ENCODE assay signal across 29 cellular contexts in genomic region chr9:32398207-32398606, GRCh38. TPM values are rescaled to one million over a fixed set of nuclear protein-coding genes. Genes with fewer than 3 reads are reported as not detected.
DNase-seq lines count a peak whose midpoint lies in the region; ATAC-seq and TF ChIP-seq lines count a peak whose summit lies in the region.
"Had no signal": no experiment of that assay in that cellular context is flagged by ENCODE, and none has a peak within 500 bp of the region (broad histone marks: within the 10 kb centered on the region; RNA-seq: fewer than 3 reads in every experiment).

No MANE protein-coding gene starts in this region.

- no peak overlapping the region for H3K4me3 Mint-ChIP-seq in activated naive CD8-positive, alpha-beta T cell treated with anti-CD3 and anti-CD28 coated beads, Interleukin-2, amount 50 U/mL, for 24 hours
- H3K4me3 Mint-ChIP-seq in activated naive CD8-positive, alpha-beta T cell treated with anti-CD3 and anti-CD28 coated beads for 36 hours = no peak overlapping the region
- H3K4me3 Mint-ChIP-seq in naive thymus-derived CD8-positive, alpha-beta T cell = no peak overlapping the region
- H3K4me3 Mint-ChIP-seq in glutamatergic neuron (ENCODE audit: unreplicated experiment) = no peak overlapping the region
- H3K4me3 Mint-ChIP-seq: CD8-positive, alpha-beta memory T cell; natural killer cell treated with Interleukin-12 subunit alpha and Interleukin-12 subunit beta and Interleukin-15 and Interleukin-18, amount 100 ng/mL, for 72 hours; T-helper 1 cell treated with Interleukin-12 subunit alpha and Interleukin-12 subunit beta and Interleukin-4 antibody, amounts not matched to agents 30 μg/mL and 1 μg/mL, for 36 hours had no signal

- no peak for DNase-seq in activated naive CD8-positive, alpha-beta T cell treated with anti-CD3 and anti-CD28 coated beads, Interleukin-2, amount 50 U/mL, for 24 hours
- DNase-seq in activated naive CD8-positive, alpha-beta T cell treated with anti-CD3 and anti-CD28 coated beads for 36 hours = no peak
- DNase-seq in brain microvascular endothelial cell = peak; percentile 59
- DNase-seq in iris pigment epithelial cell (ENCODE audit: low read depth) = peak; percentile 92
- DNase-seq in NCI-H1105 treated with DMSO at 0.1 percent for 48 hours (lab: John Stamatoyannopoulos, UW) = no peak
- DNase-seq in cerebellar cortex (ENCODE audit: low spot score) = no peak
- no peak for DNase-seq in naive thymus-derived CD8-positive, alpha-beta T cell
- DNase-seq in glutamatergic neuron = no peak
- DNase-seq: activated CD4-positive, alpha-beta T cell treated with anti-CD3 and anti-CD28 coated beads for 1 hour; activated naive CD4-positive, alpha-beta T cell; AML-193; amniotic stem cell; CD8-positive, alpha-beta memory T cell; DMS153; left lung; NCI-H1092; NCI-H1930; ovary; stimulated activated CD4-positive, alpha-beta T cell treated with anti-CD3 and anti-CD28 coated beads, Interleukin-4, amount 100 ng/mL, for 4 hours; stimulated activated naive CD4-positive, alpha-beta T cell treated with Interleukin-2 at 50 U/mL for 16 hours; tibial artery had no signal

- ATAC-seq in activated naive CD8-positive, alpha-beta T cell treated with anti-CD3 and anti-CD28 coated beads, Interleukin-2, amount 50 U/mL, for 24 hours = peak; percentile 59
- no peak for ATAC-seq in naive thymus-derived CD8-positive, alpha-beta T cell
- ATAC-seq: HCT116; HepG2; left lung; natural killer cell treated with Interleukin-12 subunit alpha and Interleukin-12 subunit beta and Interleukin-15 and Interleukin-18, amount 100 ng/mL, for 72 hours had no signal

- H3K36me3 ChIP-seq in brain microvascular endothelial cell (replicated peaks) = no peaks in the 10 kb centered on the region
- H3K36me3 ChIP-seq: cardiac muscle cell, left lung, ovary, right atrium auricular region, tibial artery had no signal

- H3K9me3 Mint-ChIP-seq in activated naive CD8-positive, alpha-beta T cell treated with anti-CD3 and anti-CD28 coated beads, Interleukin-2, amount 50 U/mL, for 24 hours = no peaks in the 10 kb centered on the region
- H3K9me3 Mint-ChIP-seq in activated naive CD8-positive, alpha-beta T cell treated with anti-CD3 and anti-CD28 coated beads for 36 hours = no peaks in the 10 kb centered on the region
- H3K9me3 Mint-ChIP-seq in naive thymus-derived CD8-positive, alpha-beta T cell = no peaks in the 10 kb centered on the region
- no peaks in the 10 kb centered on the region for H3K9me3 Mint-ChIP-seq in glutamatergic neuron (ENCODE audit: unreplicated experiment)
- H3K9me3 Mint-ChIP-seq: CD8-positive, alpha-beta memory T cell; natural killer cell treated with Interleukin-12 subunit alpha and Interleukin-12 subunit beta and Interleukin-15 and Interleukin-18, amount 100 ng/mL, for 72 hours; T-helper 1 cell treated with Interleukin-12 subunit alpha and Interleukin-12 subunit beta and Interleukin-4 antibody, amounts not matched to agents 30 μg/mL and 1 μg/mL, for 36 hours had no signal

- no peaks in the 10 kb centered on the region for H3K27me3 Mint-ChIP-seq in activated naive CD8-positive, alpha-beta T cell treated with anti-CD3 and anti-CD28 coated beads, Interleukin-2, amount 50 U/mL, for 24 hours
- H3K27me3 Mint-ChIP-seq in activated naive CD8-positive, alpha-beta T cell treated with anti-CD3 and anti-CD28 coated beads for 36 hours = no peaks in the 10 kb centered on the region
- H3K27me3 Mint-ChIP-seq in naive thymus-derived CD8-positive, alpha-beta T cell = no peaks in the 10 kb centered on the region
- peaks cover 3% of the 10 kb centered on the region for H3K27me3 Mint-ChIP-seq in glutamatergic neuron (ENCODE audit: unreplicated experiment)
- H3K27me3 Mint-ChIP-seq: CD8-positive, alpha-beta memory T cell; natural killer cell treated with Interleukin-12 subunit alpha and Interleukin-12 subunit beta and Interleukin-15 and Interleukin-18, amount 100 ng/mL, for 72 hours had no signal

- POLR2A ChIA-PET in naive thymus-derived CD8-positive, alpha-beta T cell (lab: Charles Lee) = no interaction called here

- H3K27ac Mint-ChIP-seq in activated naive CD8-positive, alpha-beta T cell treated with anti-CD3 and anti-CD28 coated beads, Interleukin-2, amount 50 U/mL, for 24 hours = no peak overlapping the region
- no peak overlapping the region for H3K27ac Mint-ChIP-seq in activated naive CD8-positive, alpha-beta T cell treated with anti-CD3 and anti-CD28 coated beads for 36 hours
- no peak overlapping the region for H3K27ac Mint-ChIP-seq in naive thymus-derived CD8-positive, alpha-beta T cell
- H3K27ac Mint-ChIP-seq in glutamatergic neuron (ENCODE audit: unreplicated experiment) = no peak overlapping the region
- H3K27ac Mint-ChIP-seq: natural killer cell treated with Interleukin-12 subunit alpha and Interleukin-12 subunit beta and Interleukin-15 and Interleukin-18, amount 100 ng/mL, for 72 hours; T-helper 1 cell treated with Interleukin-12 subunit alpha and Interleukin-12 subunit beta and Interleukin-4 antibody, amounts not matched to agents 30 μg/mL and 1 μg/mL, for 36 hours had no signal

- no peak for TF ChIP-seq CTCF in brain microvascular endothelial cell (IDR thresholded peaks at IDR 0.05; ENCODE audit: low read depth, low read length, missing control alignments)
- TF ChIP-seq CTCF in glutamatergic neuron (IDR thresholded peaks at IDR 0.05; ENCODE audit: partially characterized antibody, unreplicated experiment) = no peak

- no peaks in the 10 kb centered on the region for H3K27me3 ChIP-seq in brain microvascular endothelial cell (replicated peaks)
- H3K27me3 ChIP-seq: cardiac muscle cell, left lung, ovary, right atrium auricular region, tibial artery had no signal

- peak overlapping the region; percentile 32 for H3K27ac ChIP-seq in brain microvascular endothelial cell
- H3K27ac ChIP-seq: 22Rv1, cardiac muscle cell, HL-60, left lung, ovary, right atrium auricular region, tibial artery had no signal

- peaks cover 5% of the 10 kb centered on the region for H3K36me3 Mint-ChIP-seq in activated naive CD8-positive, alpha-beta T cell treated with anti-CD3 and anti-CD28 coated beads, Interleukin-2, amount 50 U/mL, for 24 hours (ENCODE audit: low read depth)
- H3K36me3 Mint-ChIP-seq in activated naive CD8-positive, alpha-beta T cell treated with anti-CD3 and anti-CD28 coated beads for 36 hours = no peaks in the 10 kb centered on the region
- no peaks in the 10 kb centered on the region for H3K36me3 Mint-ChIP-seq in naive thymus-derived CD8-positive, alpha-beta T cell
- peaks cover 9% of the 10 kb centered on the region for H3K36me3 Mint-ChIP-seq in glutamatergic neuron (ENCODE audit: unreplicated experiment)
- H3K36me3 Mint-ChIP-seq: natural killer cell treated with Interleukin-12 subunit alpha and Interleukin-12 subunit beta and Interleukin-15 and Interleukin-18, amount 100 ng/mL, for 72 hours had no signal

- peaks cover 3% of the 10 kb centered on the region for H3K4me1 Mint-ChIP-seq in activated naive CD8-positive, alpha-beta T cell treated with anti-CD3 and anti-CD28 coated beads, Interleukin-2, amount 50 U/mL, for 24 hours
- H3K4me1 Mint-ChIP-seq in activated naive CD8-positive, alpha-beta T cell treated with anti-CD3 and anti-CD28 coated beads for 36 hours = peaks cover 7% of the 10 kb centered on the region
- H3K4me1 Mint-ChIP-seq in naive thymus-derived CD8-positive, alpha-beta T cell = peaks cover 0 to 20% (median 5%) of the 10 kb centered on the region in 4 donors
- no peaks in the 10 kb centered on the region for H3K4me1 Mint-ChIP-seq in glutamatergic neuron (ENCODE audit: low read depth, unreplicated experiment)
- H3K4me1 Mint-ChIP-seq: CD8-positive, alpha-beta memory T cell had no signal

- H3K4me3 ChIP-seq in brain microvascular endothelial cell (ENCODE audit: low read depth, low read length) = no peak overlapping the region
- H3K4me3 ChIP-seq: cardiac muscle cell, left lung, ovary, right atrium auricular region, tibial artery had no signal

- in situ Hi-C loops in brain microvascular endothelial cell (cut with HindIII; ENCODE audit: low pct_ligation_motif_present, low sequenced_read_pairs) = no loop called here

RNA-seq across cellular contexts. Expression of gene ACO1, which starts 13.8 kb away (rescaled TPM):
- total RNA-seq in activated naive CD8-positive, alpha-beta T cell treated with anti-CD3 and anti-CD28 coated beads for 36 hours = 10 to 100 TPM; 16.3 to 16.7 TPM
- total RNA-seq in naive thymus-derived CD8-positive, alpha-beta T cell = 10 to 100 TPM; 10.3 to 11.0 TPM
- 10 to 100 TPM in 2 of 3 donors, 1 to 10 TPM in 1; 8.3 to 14.5 (median 13.1) TPM for polyA plus RNA-seq in naive thymus-derived CD8-positive, alpha-beta T cell
- total RNA-seq in glutamatergic neuron (ENCODE audit: unreplicated experiment) = 17.6 TPM

Comparison
In these comparisons a context has a peak if more than half of its experiments do, and no peak if none do; other contexts are left out.
1. DNase-seq: peak in brain microvascular endothelial cell (single experiment) and iris pigment epithelial cell (single experiment); none in activated naive CD8-positive, alpha-beta T cell treated with anti-CD3 and anti-CD28 coated beads, Interleukin-2, amount 50 U/mL, for 24 hours (single experiment), activated naive CD8-positive, alpha-beta T cell treated with anti-CD3 and anti-CD28 coated beads for 36 hours (single experiment), NCI-H1105 treated with DMSO at 0.1 percent for 48 hours (single experiment), cerebellar cortex (single experiment), naive thymus-derived CD8-positive, alpha-beta T cell (0 of 10) and glutamatergic neuron (single experiment).